Comparison of ENCODE assay signal across 8 cellular contexts in genomic region chrX:149631293-149632165, GRCh38. TPM values are rescaled to one million over a fixed set of nuclear protein-coding genes. Genes with fewer than 3 reads are reported as not detected.
DNase-seq lines count a peak whose midpoint lies in the region; ATAC-seq and TF ChIP-seq lines count a peak whose summit lies in the region.

TMEM185A (minus strand) TSS chrX:149631792; CDS start chrX:149631580, 212 bp downstream.

- ATAC-seq in HG03066 (IDR thresholded peaks at IDR 0.05; ENCODE audit: low read depth, unreplicated experiment) (peak; percentile 83), left lobe of liver (peak; percentile 89)

- peak within 1 kb of the TSS; percentile 74 for H3K4me3 ChIP-seq in choroid plexus epithelial cell (ENCODE audit: low read depth, low read length)

- peak; percentile 39 for DNase-seq in SIG-M5 treated with dmso at 0.1 percent for 504 hours (lab: John Stamatoyannopoulos, UW; ENCODE audit: unreplicated experiment)
- no peak for DNase-seq in SIG-M5 (lab: John Stamatoyannopoulos, UW)
- peak; percentile 61 for DNase-seq in NCI-H2171 treated with DMSO at 0.1 percent for 48 hours (lab: John Stamatoyannopoulos, UW)
- peak; percentile 53 to 61 for DNase-seq in activated CD4-positive, alpha-beta T cell treated with anti-CD3 and anti-CD28 coated beads for 24 hours (ENCODE audit: low read depth in 2 of 2)
- peak; percentile 38 for DNase-seq in choroid plexus epithelial cell (ENCODE audit: low read depth)
- peak; percentile 71 for DNase-seq in left lobe of liver (ENCODE audit: low spot score)
- peak; percentile 50 for DNase-seq in stimulated activated CD4-positive, alpha-beta T cell treated with anti-CD3 and anti-CD28 coated beads, Interleukin-2, amount 100 ng/mL, for 4 hours (ENCODE audit: low read depth)

- TF ChIP-seq CTCF in choroid plexus epithelial cell (conservative IDR thresholded peaks at IDR 0.05; ENCODE audit: low read depth, low read length): no peak

RNA-seq across cellular contexts. Expression of gene TMEM185A, which starts in this region (rescaled TPM):
- total RNA-seq in left lobe of liver: 8.1 TPM
